20 cellular contexts compared by ENCODE assay signal in genomic region chr13:65854431-65854830, GRCh38.
DNase-seq lines count a peak whose midpoint lies in the region; ATAC-seq and TF ChIP-seq lines count a peak whose summit lies in the region.
"Had no signal": no experiment of that assay in that cellular context is flagged by ENCODE, and none has a peak within 500 bp of the region (broad histone marks: within the 10 kb centered on the region; RNA-seq: fewer than 3 reads in every experiment).

No MANE protein-coding gene starts in this region.

- peak overlapping the region; percentile 15 for H3K27ac ChIP-seq in caudate nucleus (ENCODE audit: low read depth, low read length)
- H3K27ac ChIP-seq: A549, BLaER1, C4-2B had no signal

- no peaks in the 10 kb centered on the region for H3K36me3 Mint-ChIP-seq in osteocyte (ENCODE audit: unreplicated experiment)
- H3K36me3 Mint-ChIP-seq: CD4-positive, CD25-positive, alpha-beta regulatory T cell; CD8-positive, alpha-beta T cell had no signal

- TF ChIP-seq CTCF in osteocyte (IDR thresholded peaks at IDR 0.05) = no peak

- DNase-seq in NCI-H2171 (lab: John Stamatoyannopoulos, UW) (peak; percentile 6), SK-N-DZ (ENCODE audit: low spot score) (peak; percentile 16), caudate nucleus (lab: John Stamatoyannopoulos, UW) (no peak), osteocyte (ENCODE audit: extremely low spot score, unreplicated experiment) (no peak), AML-193 (lab: John Stamatoyannopoulos, UW) (no peak), NCI-H2227 treated with DMSO at 0.1 percent for 48 hours (lab: John Stamatoyannopoulos, UW) (no peak)
- DNase-seq: 8988T; ACHN; Caco-2; CD4-positive, CD25-positive, alpha-beta regulatory T cell; CD8-positive, alpha-beta T cell; DMS153; DND-41; HFFc6 had no signal

- H3K4me1 Mint-ChIP-seq in osteocyte (ENCODE audit: unreplicated experiment) = peaks cover 49% of the 10 kb centered on the region
- H3K4me1 Mint-ChIP-seq: B cell; CD4-positive, CD25-positive, alpha-beta regulatory T cell had no signal

- no peak for ATAC-seq in HG03045 (IDR thresholded peaks at IDR 0.05; ENCODE audit: unreplicated experiment)
- ATAC-seq: A549; CD8-positive, alpha-beta T cell; GM23338 had no signal

- H3K27me3 Mint-ChIP-seq in osteocyte (ENCODE audit: unreplicated experiment) = no peaks in the 10 kb centered on the region
- H3K27me3 Mint-ChIP-seq: B cell; CD4-positive, CD25-positive, alpha-beta regulatory T cell had no signal

- H3K27ac Mint-ChIP-seq in osteocyte (ENCODE audit: unreplicated experiment) = peak overlapping the region; percentile 32
- H3K27ac Mint-ChIP-seq: B cell; CD4-positive, CD25-positive, alpha-beta regulatory T cell; CD8-positive, alpha-beta T cell; GM23338; HFFc6 had no signal

- no peak overlapping the region for H3K4me3 Mint-ChIP-seq in osteocyte (ENCODE audit: unreplicated experiment)
- H3K4me3 Mint-ChIP-seq: B cell; CD4-positive, CD25-positive, alpha-beta regulatory T cell; CD8-positive, alpha-beta T cell; GM23338; HFFc6 had no signal

- peaks cover 5% of the 10 kb centered on the region for H3K9me3 Mint-ChIP-seq in osteocyte (ENCODE audit: unreplicated experiment)
- H3K9me3 Mint-ChIP-seq: GM23338, HFFc6 had no signal

Comparison
In these comparisons a context has a peak if more than half of its experiments do, and no peak if none do; other contexts are left out.
1. DNase-seq: peak in NCI-H2171 (single experiment) and SK-N-DZ (single experiment); none in caudate nucleus (0 of 61), osteocyte (single experiment), AML-193 (0 of 2) and NCI-H2227 treated with DMSO at 0.1 percent for 48 hours (single experiment).